Comparison of ENCODE assay signal across 1 cellular context in genomic region chr16:57471209-57471608, GRCh38.
TF ChIP-seq lines count a peak whose summit lies in the region.

No MANE protein-coding gene starts in this region.

TF ChIP-seq in K562, 482 proteins besides CTCF, POLR2A, EP300 and RAD21 (continued from another document):
- TF ChIP-seq SRSF7 (optimal IDR thresholded peaks at IDR 0.05; ENCODE audit: low read depth, low read length) (no peak), SIRT6 (IDR thresholded peaks at IDR 0.05; ENCODE audit: low read depth, low read length) (no peak), HINFP (tag; conservative IDR thresholded peaks at IDR 0.05; ENCODE audit: low read depth) (no peak), CREM (IDR thresholded peaks at IDR 0.05; ENCODE audit: low read depth) (no peak), NR2F6 (CRISPR knock-in tag; IDR thresholded peaks at IDR 0.05) (no peak), NFIC (IDR thresholded peaks at IDR 0.05) (no peak), RFX7 (CRISPR knock-in tag; IDR thresholded peaks at IDR 0.05) (no peak), GATAD2A (IDR thresholded peaks at IDR 0.05) (no peak)
